ENCODE assay signal across 8 cellular contexts in genomic region chrX:132023896-132024386, GRCh38. TPM values are rescaled to one million over a fixed set of nuclear protein-coding genes. Genes with fewer than 3 reads are reported as not detected.
A peak's percentile ranks its signal among the peaks of the same experiment; 100 is the strongest.
DNase-seq lines count a peak whose midpoint lies in the region; ATAC-seq and TF ChIP-seq lines count a peak whose summit lies in the region.

No MANE protein-coding gene starts in this region.

- CTCF ChIA-PET in CD4-positive, alpha-beta memory T cell (lab: Charles Lee; ENCODE audit: partially characterized antibody): interaction anchor here (0.6 to 1.7 kb wide), 5 partner anchors 8 to 197 kb away, joined by 3 to 4 read pairs (median 3); no protein-coding TSS in a partner anchor

- no peaks in the 10 kb centered on the region for H3K9me3 Mint-ChIP-seq in CD4-positive, alpha-beta memory T cell

- no peaks in the 10 kb centered on the region for H3K27me3 Mint-ChIP-seq in CD4-positive, alpha-beta memory T cell

- ATAC-seq in GM21381 (IDR thresholded peaks at IDR 0.05; ENCODE audit: unreplicated experiment) (peak; percentile 43), mucosa of descending colon (peak; percentile 63)
- peak; percentile 88 for ATAC-seq in stimulated activated naive CD8-positive, alpha-beta T cell treated with anti-CD3 and anti-CD28 coated beads, Interleukin-15, Interleukin-2, amounts not matched to agents 100 U/mL and 50 U/mL, for 24 hours

- peaks cover 0 to 8% of the 10 kb centered on the region in 2 donors for H3K36me3 Mint-ChIP-seq in CD4-positive, alpha-beta memory T cell

- H3K4me3 ChIP-seq in CD4-positive, alpha-beta memory T cell (ENCODE audit: low read length in 2 of 2): peak overlapping the region; percentile 29 to 76
- H3K4me3 ChIP-seq in duodenal mucosa (ENCODE audit: low read depth in 1 of 2, low read length in 2 of 2) (peak overlapping the region; percentile 65 to 76), mucosa of descending colon (peak overlapping the region; percentile 34)

- H3K27ac ChIP-seq in CD4-positive, alpha-beta memory T cell (ENCODE audit: low read depth, low read length): peak overlapping the region; percentile 75
- H3K27ac ChIP-seq in duodenal mucosa (ENCODE audit: low read depth, low read length): peak overlapping the region; percentile 32

- no peaks in the 10 kb centered on the region for H3K9me3 ChIP-seq in CD4-positive, alpha-beta memory T cell (ENCODE audit: control insufficient read depth in 1 of 2, low read length in 2 of 2)
- H3K9me3 ChIP-seq in duodenal mucosa (ENCODE audit: control insufficient read depth in 1 of 2, low read length in 2 of 2) (no peaks in the 10 kb centered on the region), mucosa of descending colon (no peaks in the 10 kb centered on the region)

- peak overlapping the region; percentile 89 to 96 (median 94) for H3K27ac Mint-ChIP-seq in CD4-positive, alpha-beta memory T cell

- intact Hi-C loops in CD4-positive, alpha-beta memory T cell (cut with micrococcal nuclease): loop anchor here (1.0 to 2.0 kb wide), 4 partner anchors 37 to 465 kb away; partner anchors contain the start of genes MBNL3 and RAP2C
- intact Hi-C loops in mucosa of descending colon (cut with DNase I, micrococcal nuclease): no loop called here

- H3K36me3 ChIP-seq in CD4-positive, alpha-beta memory T cell (ENCODE audit: insufficient read depth, low read length): no peaks in the 10 kb centered on the region
- H3K36me3 ChIP-seq in duodenal mucosa (ENCODE audit: control insufficient read depth in 1 of 2, insufficient read depth in 2 of 2, low read length in 2 of 2): no peaks in the 10 kb centered on the region
- H3K36me3 ChIP-seq in mucosa of descending colon (ENCODE audit: low read depth): no peaks in the 10 kb centered on the region

- H3K4me1 ChIP-seq in CD4-positive, alpha-beta memory T cell (ENCODE audit: insufficient read depth, low read length): peaks cover 33% of the 10 kb centered on the region
- H3K4me1 ChIP-seq in duodenal mucosa (ENCODE audit: control insufficient read depth in 1 of 2, insufficient read depth in 2 of 2, low read length in 2 of 2): peaks cover 0 to 3% of the 10 kb centered on the region in 2 donors
- H3K4me1 ChIP-seq in mucosa of descending colon (ENCODE audit: low read depth): peaks cover 3% of the 10 kb centered on the region

- peak overlapping the region; percentile 91 to 96 (median 94) for H3K4me3 Mint-ChIP-seq in CD4-positive, alpha-beta memory T cell

- no peaks in the 10 kb centered on the region for H3K27me3 ChIP-seq in CD4-positive, alpha-beta memory T cell (ENCODE audit: insufficient read depth, low read length)
- H3K27me3 ChIP-seq in duodenal mucosa (ENCODE audit: control insufficient read depth in 1 of 2, insufficient read depth in 2 of 2, low read length in 2 of 2): no peaks in the 10 kb centered on the region

- POLR2A ChIA-PET in CD4-positive, alpha-beta memory T cell (lab: Charles Lee; ENCODE audit: partially characterized antibody): interaction anchor here (0.5 to 2.8 kb wide), 12 partner anchors 8 to 625 kb away, joined by 3 to 23 read pairs (median 4); partner anchors contain the start of gene RAP2C

- peaks cover 20 to 45% (median 31%) of the 10 kb centered on the region in 4 donors for H3K4me1 Mint-ChIP-seq in CD4-positive, alpha-beta memory T cell

- H3K9ac ChIP-seq in duodenal mucosa (ENCODE audit: low read depth in 1 of 2, low read length in 2 of 2): peak overlapping the region; percentile 60 to 61

- DNase-seq in CD4-positive, alpha-beta memory T cell: peak; percentile 29 to 60 (median 54)
- DNase-seq in HT-29 (ENCODE audit: low spot score): peak; percentile 34
- peak; percentile 24 to 40 for DNase-seq in activated CD4-positive, alpha-beta T cell treated with anti-CD3 and anti-CD28 coated beads for 24 hours (ENCODE audit: low read depth in 2 of 2)
- DNase-seq in mucosa of descending colon: peak; percentile 49 to 69 (median 63)
- peak; percentile 66 for DNase-seq in stimulated activated naive CD8-positive, alpha-beta T cell treated with anti-CD3 and anti-CD28 coated beads, Interleukin-15, Interleukin-2, amounts not matched to agents 100 U/mL and 50 U/mL, for 24 hours
- no peak for DNase-seq in NCI-H2171 treated with DMSO at 0.1 percent for 48 hours (lab: John Stamatoyannopoulos, UW)

- no peak for TF ChIP-seq CTCF in mucosa of descending colon (IDR thresholded peaks at IDR 0.05)

RNA-seq across cellular contexts. Expression of gene STK26, which starts 0.8 kb away (rescaled TPM):
- 10 to 100 TPM; 38.1 to 41.7 TPM for total RNA-seq in CD4-positive, alpha-beta memory T cell
- 10 to 100 TPM; 48.5 to 57.2 TPM for polyA plus RNA-seq in CD4-positive, alpha-beta memory T cell
- 18.8 and 25.8 TPM in 2 replicates for total RNA-seq in HT-29 (2014; rRNA removed; shearing (Covaris generic))
- 10 to 100 TPM; 15.5 to 18.8 (median 16.5) TPM for total RNA-seq in mucosa of descending colon
